ENCODE assay signal across 10 cellular contexts in genomic region chr3:114308830-114309229, GRCh38. TPM values are rescaled to one million over a fixed set of nuclear protein-coding genes. Genes with fewer than 3 reads are reported as not detected.
A peak's percentile ranks its signal among the peaks of the same experiment; 100 is the strongest.
DNase-seq lines count a peak whose midpoint lies in the region; ATAC-seq and TF ChIP-seq lines count a peak whose summit lies in the region.
"Had no signal": no experiment of that assay in that cellular context is flagged by ENCODE, and none has a peak within 500 bp of the region (broad histone marks: within the 10 kb centered on the region; RNA-seq: fewer than 3 reads in every experiment).

No MANE protein-coding gene starts in this region.

- H3K4me3 Mint-ChIP-seq in IgD-negative memory B cell, result peak overlapping the region; percentile 73 to 86 (median 79)
- no peak overlapping the region for H3K4me3 Mint-ChIP-seq in CD14-positive monocyte
- no peak overlapping the region for H3K4me3 Mint-ChIP-seq in chondrocyte (ENCODE audit: unreplicated experiment)

- ATAC-seq in GM21515 (IDR thresholded peaks at IDR 0.05; ENCODE audit: unreplicated experiment), result peak; percentile 70
- peak; percentile 66 to 70 for ATAC-seq in activated naive CD4-positive, alpha-beta T cell treated with anti-CD3 and anti-CD28 coated beads, Interleukin-2, amount 50 U/mL, for 72 hours

- peak overlapping the region; percentile 13 to 97 (median 86) for H3K27ac Mint-ChIP-seq in IgD-negative memory B cell
- H3K27ac Mint-ChIP-seq in activated naive CD4-positive, alpha-beta T cell treated with anti-CD3 and anti-CD28 coated beads, Interleukin-2, amount 50 U/mL, for 72 hours, result peak overlapping the region; percentile 67 to 92
- peak overlapping the region in 2 of 7 donors; percentile 2 to 72 for H3K27ac Mint-ChIP-seq in CD14-positive monocyte
- no peak overlapping the region for H3K27ac Mint-ChIP-seq in chondrocyte (ENCODE audit: unreplicated experiment)

- no peaks in the 10 kb centered on the region for H3K27me3 ChIP-seq in BLaER1 treated with 17β-estradiol and CSF1 and Interleukin-3, amounts not matched to agents 10 nM and 100 nM
- no peaks in the 10 kb centered on the region for H3K27me3 ChIP-seq in breast epithelium

- peak; percentile 13 to 64 for DNase-seq in activated naive CD4-positive, alpha-beta T cell treated with anti-CD3 and anti-CD28 coated beads, Interleukin-2, amount 50 U/mL, for 72 hours (ENCODE audit: low spot score in 2 of 2)
- DNase-seq in CD14-positive monocyte (ENCODE audit: low spot score), result no peak
- no peak for DNase-seq in LoVo (ENCODE audit: low spot score)
- DNase-seq in chondrocyte (ENCODE audit: low spot score), result no peak
- no peak for DNase-seq in breast epithelium (ENCODE audit: low spot score in 2 of 2)
- DNase-seq: ACHN, left cardiac atrium had no signal

- H3K4me3 ChIP-seq in BLaER1 treated with 17β-estradiol and CSF1 and Interleukin-3, amounts not matched to agents 10 nM and 100 nM, result no peak overlapping the region
- no peak overlapping the region for H3K4me3 ChIP-seq in breast epithelium

- TF ChIP-seq POLR2A in breast epithelium (IDR thresholded peaks at IDR 0.05), result no peak

- H3K27ac ChIP-seq in BLaER1 treated with 17β-estradiol and CSF1 and Interleukin-3, amounts not matched to agents 10 nM and 100 nM, result peak overlapping the region in 5 of 11 experiments; percentile 10 to 46 (median 20); a peak in 6 of 22 replicates
- H3K27ac ChIP-seq in breast epithelium, result no peak overlapping the region

- peaks cover 5% of the 10 kb centered on the region for H3K36me3 Mint-ChIP-seq in IgD-negative memory B cell
- H3K36me3 Mint-ChIP-seq in activated naive CD4-positive, alpha-beta T cell treated with anti-CD3 and anti-CD28 coated beads, Interleukin-2, amount 50 U/mL, for 72 hours, result peaks cover 0 to 13% of the 10 kb centered on the region in 2 donors
- no peaks in the 10 kb centered on the region for H3K36me3 Mint-ChIP-seq in CD14-positive monocyte
- H3K36me3 Mint-ChIP-seq in chondrocyte (ENCODE audit: low read depth), result no peaks in the 10 kb centered on the region

- H3K4me1 Mint-ChIP-seq in IgD-negative memory B cell (peaks cover 30 to 40% (median 40%) of the 10 kb centered on the region in 3 donors), CD14-positive monocyte (no peaks in the 10 kb centered on the region), chondrocyte (ENCODE audit: low read depth) (no peaks in the 10 kb centered on the region)

- no peaks in the 10 kb centered on the region for H3K9me3 Mint-ChIP-seq in IgD-negative memory B cell
- H3K9me3 Mint-ChIP-seq in activated naive CD4-positive, alpha-beta T cell treated with anti-CD3 and anti-CD28 coated beads, Interleukin-2, amount 50 U/mL, for 72 hours, result peaks cover 0 to 11% of the 10 kb centered on the region in 2 donors
- H3K9me3 Mint-ChIP-seq in CD14-positive monocyte, result peaks cover 0 to 2% (median 0%) of the 10 kb centered on the region in 7 donors
- no peaks in the 10 kb centered on the region for H3K9me3 Mint-ChIP-seq in chondrocyte (ENCODE audit: low read depth)

- no peak for TF ChIP-seq CTCF in CD14-positive monocyte (IDR thresholded peaks at IDR 0.05)
- no peak for TF ChIP-seq CTCF in chondrocyte (IDR thresholded peaks at IDR 0.05)
- no peak for TF ChIP-seq CTCF in breast epithelium (IDR thresholded peaks at IDR 0.05)

- peak overlapping the region in 1 of 11 experiments; percentile 14; a peak in 1 of 22 replicates for H3K9ac ChIP-seq in BLaER1 treated with 17β-estradiol and CSF1 and Interleukin-3, amounts not matched to agents 10 nM and 100 nM

- H3K27me3 Mint-ChIP-seq in IgD-negative memory B cell, result no peaks in the 10 kb centered on the region
- peaks cover 0 to 10% (median 2%) of the 10 kb centered on the region in 3 donors for H3K27me3 Mint-ChIP-seq in CD14-positive monocyte (ENCODE audit: low read depth in 3 of 3)
- H3K27me3 Mint-ChIP-seq in chondrocyte (ENCODE audit: low read depth), result peaks cover 18% of the 10 kb centered on the region

- peak overlapping the region; percentile 53 to 74 (median 61) for H3K4me2 ChIP-seq in BLaER1 treated with 17β-estradiol and CSF1 and Interleukin-3, amounts not matched to agents 10 nM and 100 nM

- no peaks in the 10 kb centered on the region for H3K9me3 ChIP-seq in BLaER1 treated with 17β-estradiol and CSF1 and Interleukin-3, amounts not matched to agents 10 nM and 100 nM (replicated peaks in 1 of 11)
- no peaks in the 10 kb centered on the region for H3K9me3 ChIP-seq in breast epithelium

- H3K36me3 ChIP-seq in BLaER1 treated with 17β-estradiol and CSF1 and Interleukin-3, amounts not matched to agents 10 nM and 100 nM, result no peaks in the 10 kb centered on the region
- no peaks in the 10 kb centered on the region for H3K36me3 ChIP-seq in breast epithelium

- no peaks in the 10 kb centered on the region; a peak in 1 of 22 replicates for H4K20me1 ChIP-seq in BLaER1 treated with 17β-estradiol and CSF1 and Interleukin-3, amounts not matched to agents 10 nM and 100 nM

- intact Hi-C loops in CD14-positive monocyte (cut with micrococcal nuclease) (no loop called here), breast epithelium (cut with DNase I; ENCODE audit: low total_unique reads) (no loop called here)

- H3K4me1 ChIP-seq in BLaER1 treated with 17β-estradiol and CSF1 and Interleukin-3, amounts not matched to agents 10 nM and 100 nM, result peaks cover 10 to 15% (median 13%) of the 10 kb centered on the region in 10 experiments
- no peaks in the 10 kb centered on the region for H3K4me1 ChIP-seq in breast epithelium

RNA-seq across cellular contexts. Expression of gene TIGIT, which starts 15.0 kb away (rescaled TPM):
- polyA plus RNA-seq in IgD-negative memory B cell (0.86 TPM), CD14-positive monocyte (under 1 TPM; 0.28 to 0.49 TPM)
- 10 to 100 TPM in 1 of 2 donors, 1 to 10 TPM in 1; 5.1 to 14.6 TPM for total RNA-seq in activated naive CD4-positive, alpha-beta T cell treated with anti-CD3 and anti-CD28 coated beads, Interleukin-2, amount 50 U/mL, for 72 hours
- total RNA-seq in chondrocyte (not detected in 3 replicates), breast epithelium (under 1 TPM; 0.29 to 0.48 (median 0.33) TPM)

Comparison
In these comparisons a context has a peak if more than half of its experiments do, and no peak if none do; other contexts are left out.
1. H3K4me3 Mint-ChIP-seq: peak in IgD-negative memory B cell (4 of 4); none in CD14-positive monocyte (0 of 2) and chondrocyte (single experiment).
2. DNase-seq: peak in activated naive CD4-positive, alpha-beta T cell treated with anti-CD3 and anti-CD28 coated beads, Interleukin-2, amount 50 U/mL, for 72 hours (2 of 2); none in CD14-positive monocyte (single experiment), LoVo (single experiment), chondrocyte (single experiment) and breast epithelium (0 of 2).